ENCODE assay signal across 1 cellular context in genomic region chr2:100235581-100235980, GRCh38.
TF ChIP-seq lines count a peak whose summit lies in the region.

No MANE protein-coding gene starts in this region.

TF ChIP-seq in GM12878, 131 proteins besides CTCF, POLR2A, EP300 and RAD21 (continued from another document):
- TF ChIP-seq ZBTB40 (IDR thresholded peaks at IDR 0.05; ENCODE audit: borderline replicate concordance) = no peak
- TF ChIP-seq SUZ12 (IDR thresholded peaks at IDR 0.05; ENCODE audit: unreplicated experiment) = no peak
- no peak for TF ChIP-seq USF2 (IDR thresholded peaks at IDR 0.05; ENCODE audit: borderline replicate concordance, low read depth, low read length)
- TF ChIP-seq HDAC6 (IDR thresholded peaks at IDR 0.05; ENCODE audit: unreplicated experiment) = no peak
- TF ChIP-seq KAT2A (conservative IDR thresholded peaks at IDR 0.05; ENCODE audit: control insufficient read depth, low read depth, low read length) = no peak
- TF ChIP-seq HDAC2 (IDR thresholded peaks at IDR 0.05) = no peak
- TF ChIP-seq BMI1 (IDR thresholded peaks at IDR 0.05; ENCODE audit: borderline replicate concordance) = no peak
